Comparison of ENCODE assay signal across 34 cellular contexts in genomic region chr5:90308787-90309585, GRCh38.
DNase-seq lines count a peak whose midpoint lies in the region; ATAC-seq and TF ChIP-seq lines count a peak whose summit lies in the region.
"Had no signal": no experiment of that assay in that cellular context is flagged by ENCODE, and none has a peak within 500 bp of the region (broad histone marks: within the 10 kb centered on the region; RNA-seq: fewer than 3 reads in every experiment).

No MANE protein-coding gene starts in this region.

- no peak overlapping the region for H3K27ac Mint-ChIP-seq in immature natural killer cell
- no peak overlapping the region for H3K27ac Mint-ChIP-seq in activated CD4-positive, alpha-beta memory T cell treated with anti-CD3 and anti-CD28 coated beads for 36 hours
- H3K27ac Mint-ChIP-seq: activated CD8-positive, alpha-beta memory T cell treated with anti-CD3 and anti-CD28 coated beads, Interleukin-2, amount 10 ng/mL, durations not matched to agents 7 days and 5 days; activated naive CD8-positive, alpha-beta T cell treated with anti-CD3 and anti-CD28 coated beads for 36 hours; H9; naive B cell had no signal

- H3K36me3 Mint-ChIP-seq in immature natural killer cell: no peaks in the 10 kb centered on the region
- H3K36me3 Mint-ChIP-seq in activated CD4-positive, alpha-beta memory T cell treated with anti-CD3 and anti-CD28 coated beads for 36 hours: no peaks in the 10 kb centered on the region
- H3K36me3 Mint-ChIP-seq: activated CD8-positive, alpha-beta memory T cell treated with anti-CD3 and anti-CD28 coated beads, Interleukin-2, amount 10 ng/mL, durations not matched to agents 7 days and 5 days; activated naive CD8-positive, alpha-beta T cell treated with anti-CD3 and anti-CD28 coated beads for 36 hours; naive B cell had no signal

- H3K9me2 ChIP-seq in hepatocyte (replicated peaks; ENCODE audit: insufficient read depth): no peaks in the 10 kb centered on the region

- H3K79me2 ChIP-seq in hepatocyte: no peaks in the 10 kb centered on the region

- peak; percentile 15 for DNase-seq in A172 (ENCODE audit: low spot score)
- DNase-seq in HuH-7.5 (ENCODE audit: low spot score): peak; percentile 12
- no peak for DNase-seq in hepatocyte (ENCODE audit: low spot score)
- DNase-seq in immature natural killer cell: no peak
- no peak for DNase-seq in activated CD4-positive, alpha-beta memory T cell treated with anti-CD3 and anti-CD28 coated beads for 36 hours
- DNase-seq: activated CD4-positive, alpha-beta T cell treated with anti-CD3 and anti-CD28 coated beads, Interleukin-2, amount 50 U/mL, for 1 hour; activated CD4-positive, CD25-positive, alpha-beta regulatory T cell; activated CD8-positive, alpha-beta memory T cell treated with anti-CD3 and anti-CD28 coated beads, Interleukin-2, amount 10 ng/mL, durations not matched to agents 7 days and 5 days; activated gamma-delta T cell; activated naive CD8-positive, alpha-beta T cell treated with anti-CD3 and anti-CD28 coated beads for 36 hours; activated T-cell treated with anti-CD3 and anti-CD28 coated beads, Interleukin-2, amount 50 U/mL, for 4 hours; BE2C; effector memory CD4-positive, alpha-beta T cell; H9; head of caudate nucleus; MG63; midbrain; naive B cell; NCI-H1417 treated with DMSO at 0.1 percent for 48 hours; NCI-H2081 treated with DMSO at 0.1 percent for 48 hours; NCI-H345; NCI-H82; RPMI8226; stimulated activated CD4-positive, alpha-beta T cell treated with anti-CD3 and anti-CD28 coated beads, Interleukin-4, amount 100 ng/mL, for 1 hour; T-helper 1 cell had no signal

- POLR2A ChIA-PET in activated CD4-positive, alpha-beta memory T cell treated with anti-CD3 and anti-CD28 coated beads for 36 hours (lab: Charles Lee): no interaction called here

- no peaks in the 10 kb centered on the region for H4K20me1 ChIP-seq in hepatocyte (ENCODE audit: insufficient read depth, poor library complexity, severe bottlenecking)

- no peak overlapping the region for H3K4me3 ChIP-seq in hepatocyte
- H3K4me3 ChIP-seq: ascending aorta, coronary artery, MG63, prostate gland, tibial nerve had no signal

- no peak for TF ChIP-seq CTCF in VCaP (conservative IDR thresholded peaks at IDR 0.05)
- TF ChIP-seq CTCF in hepatocyte (IDR thresholded peaks at IDR 0.05; ENCODE audit: poor library complexity): peak; percentile 7

- H3K9me3 ChIP-seq in hepatocyte (ENCODE audit: low read depth): no peaks in the 10 kb centered on the region
- H3K9me3 ChIP-seq: ascending aorta, BE2C, MG63, neutrophil, prostate gland, tibial nerve had no signal

- no peak overlapping the region for H2AFZ ChIP-seq in hepatocyte

- WGBS in hepatocyte (ENCODE audit: low lambda C conversion rate, missing lambda C conversion rate): 64% methylated on average over 4 of the region's 4 CpGs

- no peak overlapping the region for H3K4me2 ChIP-seq in hepatocyte

- intact Hi-C loops in activated CD4-positive, alpha-beta memory T cell treated with anti-CD3 and anti-CD28 coated beads for 36 hours (cut with micrococcal nuclease): no loop called here

- H3K4me1 Mint-ChIP-seq in immature natural killer cell: no peaks in the 10 kb centered on the region
- H3K4me1 Mint-ChIP-seq in activated CD4-positive, alpha-beta memory T cell treated with anti-CD3 and anti-CD28 coated beads for 36 hours (ENCODE audit: low read depth): no peaks in the 10 kb centered on the region
- H3K4me1 Mint-ChIP-seq: activated CD8-positive, alpha-beta memory T cell treated with anti-CD3 and anti-CD28 coated beads, Interleukin-2, amount 10 ng/mL, durations not matched to agents 7 days and 5 days; activated naive CD8-positive, alpha-beta T cell treated with anti-CD3 and anti-CD28 coated beads for 36 hours; naive B cell had no signal

- H3K27me3 ChIP-seq in hepatocyte: no peaks in the 10 kb centered on the region
- H3K27me3 ChIP-seq: ascending aorta, MG63, neutrophil, tibial nerve had no signal

- H3K27ac ChIP-seq in VCaP (peak overlapping the region; percentile 37), hepatocyte (no peak overlapping the region)
- H3K27ac ChIP-seq: ascending aorta, coronary artery, neutrophil, prostate gland, tibial nerve had no signal

- no peaks in the 10 kb centered on the region for H3K9me3 Mint-ChIP-seq in immature natural killer cell
- H3K9me3 Mint-ChIP-seq in activated CD4-positive, alpha-beta memory T cell treated with anti-CD3 and anti-CD28 coated beads for 36 hours: no peaks in the 10 kb centered on the region
- H3K9me3 Mint-ChIP-seq: activated naive CD8-positive, alpha-beta T cell treated with anti-CD3 and anti-CD28 coated beads for 36 hours; activated T-cell treated with anti-CD3 and anti-CD28 coated beads, Interleukin-2, amount 50 U/mL, for 4 hours had no signal

- H3K36me3 ChIP-seq in hepatocyte (replicated peaks; ENCODE audit: insufficient read depth, low read depth): no peaks in the 10 kb centered on the region
- H3K36me3 ChIP-seq: ascending aorta, BE2C, MG63, neutrophil, prostate gland, tibial nerve had no signal

- no peak overlapping the region for H3K4me3 Mint-ChIP-seq in immature natural killer cell
- H3K4me3 Mint-ChIP-seq in activated CD4-positive, alpha-beta memory T cell treated with anti-CD3 and anti-CD28 coated beads for 36 hours: no peak overlapping the region
- H3K4me3 Mint-ChIP-seq: activated CD8-positive, alpha-beta memory T cell treated with anti-CD3 and anti-CD28 coated beads, Interleukin-2, amount 10 ng/mL, durations not matched to agents 7 days and 5 days; activated naive CD8-positive, alpha-beta T cell treated with anti-CD3 and anti-CD28 coated beads for 36 hours; activated T-cell treated with anti-CD3 and anti-CD28 coated beads, Interleukin-2, amount 50 U/mL, for 4 hours; H9; naive B cell had no signal

- peaks cover 0 to 2% (median 0%) of the 10 kb centered on the region in 3 donors for H3K27me3 Mint-ChIP-seq in immature natural killer cell (ENCODE audit: low read depth in 3 of 3)
- H3K27me3 Mint-ChIP-seq in activated CD4-positive, alpha-beta memory T cell treated with anti-CD3 and anti-CD28 coated beads for 36 hours: no peaks in the 10 kb centered on the region
- H3K27me3 Mint-ChIP-seq: activated CD8-positive, alpha-beta memory T cell treated with anti-CD3 and anti-CD28 coated beads, Interleukin-2, amount 10 ng/mL, durations not matched to agents 7 days and 5 days; activated naive CD8-positive, alpha-beta T cell treated with anti-CD3 and anti-CD28 coated beads for 36 hours; naive B cell had no signal

- CTCF ChIA-PET in activated CD4-positive, alpha-beta memory T cell treated with anti-CD3 and anti-CD28 coated beads for 36 hours (lab: Charles Lee): no interaction called here

- no peak for ATAC-seq in HG02798 (IDR thresholded peaks at IDR 0.05; ENCODE audit: poor library complexity, unreplicated experiment)
- no peak for ATAC-seq in HG03565 (IDR thresholded peaks at IDR 0.05; ENCODE audit: unreplicated experiment)
- ATAC-seq: activated CD8-positive, alpha-beta memory T cell treated with anti-CD3 and anti-CD28 coated beads, Interleukin-2, amount 10 ng/mL, durations not matched to agents 7 days and 5 days; activated T-cell treated with anti-CD3 and anti-CD28 coated beads, Interleukin-2, amount 50 U/mL, for 4 hours; sciatic nerve had no signal

- no peaks in the 10 kb centered on the region for H3K4me1 ChIP-seq in hepatocyte (ENCODE audit: insufficient read depth)
- H3K4me1 ChIP-seq: ascending aorta, BE2C, prostate gland, tibial nerve had no signal

Comparison
In these comparisons a context has a peak if more than half of its experiments do, and no peak if none do; other contexts are left out.
1. DNase-seq: peak in A172 (single experiment) and HuH-7.5 (single experiment); none in hepatocyte (single experiment), immature natural killer cell (0 of 3) and activated CD4-positive, alpha-beta memory T cell treated with anti-CD3 and anti-CD28 coated beads for 36 hours (single experiment).